8 cellular contexts compared by ENCODE assay signal in the genomic region with DNA sequence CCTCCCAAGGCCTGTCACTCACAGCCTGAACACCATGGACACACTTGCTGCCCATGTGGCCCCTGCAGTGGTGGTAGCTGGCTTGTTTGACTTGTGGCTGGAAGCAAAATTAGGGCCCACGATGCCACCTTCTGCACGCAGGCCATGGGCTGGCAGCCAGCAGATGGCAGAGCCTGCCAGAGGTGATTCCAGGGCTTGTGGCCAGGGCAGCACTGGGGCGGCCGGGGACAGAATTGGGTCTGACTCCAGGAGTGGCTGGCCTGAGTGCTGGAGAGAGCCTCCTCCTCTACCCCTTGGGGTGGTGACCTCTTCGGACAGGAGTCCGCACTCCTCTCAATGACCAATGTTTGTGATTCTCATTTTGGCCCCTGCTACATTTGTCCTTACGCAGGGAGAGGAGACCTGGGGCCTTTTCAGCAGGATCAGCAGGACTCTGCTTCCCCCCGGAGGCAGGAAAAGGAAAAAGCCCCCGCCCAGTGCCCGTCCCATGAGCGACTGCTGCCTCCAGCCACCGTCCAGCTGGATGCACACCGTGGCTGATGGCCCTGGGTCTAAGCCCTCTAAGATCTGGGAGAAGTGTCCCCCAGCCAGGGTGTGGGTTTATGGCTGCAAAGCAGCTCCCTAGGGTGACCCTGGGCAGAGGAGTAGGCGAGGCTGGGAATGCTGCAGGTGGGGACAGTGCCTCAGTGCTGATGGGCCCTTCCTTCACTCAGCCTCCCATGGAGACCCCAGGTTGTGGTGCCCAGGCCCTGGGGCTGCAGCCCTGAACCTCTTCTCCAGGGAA. TPM values are rescaled to one million over a fixed set of nuclear protein-coding genes. Genes with fewer than 3 reads are reported as not detected.
A peak's percentile ranks its signal among the peaks of the same experiment; 100 is the strongest.
DNase-seq lines count a peak whose midpoint lies in the region; ATAC-seq and TF ChIP-seq lines count a peak whose summit lies in the region.

No MANE protein-coding gene starts in this region.

- H3K36me3 ChIP-seq in BE2C: peaks cover 2% of the 10 kb centered on the region
- no peaks in the 10 kb centered on the region for H3K36me3 ChIP-seq in Panc1 (ENCODE audit: control insufficient read depth, insufficient read depth, low read length)

- no peaks in the 10 kb centered on the region for H3K27me3 Mint-ChIP-seq in chondrocyte (ENCODE audit: low read depth)

- H3K4me1 ChIP-seq in BE2C (peaks cover 50% of the 10 kb centered on the region), Panc1 (ENCODE audit: control insufficient read depth, insufficient read depth, low read length) (peaks cover 73% of the 10 kb centered on the region)

- H3K27me3 ChIP-seq in BE2C: no peaks in the 10 kb centered on the region
- no peaks in the 10 kb centered on the region for H3K27me3 ChIP-seq in Panc1 (ENCODE audit: control insufficient read depth, insufficient read depth, low read length)

- H3K9me3 ChIP-seq in BE2C: no peaks in the 10 kb centered on the region
- no peaks in the 10 kb centered on the region for H3K9me3 ChIP-seq in Panc1 (ENCODE audit: control insufficient read depth, insufficient read depth, low read depth, low read length)

- no peaks in the 10 kb centered on the region for H3K36me3 Mint-ChIP-seq in chondrocyte (ENCODE audit: low read depth)

- intact Hi-C loops in Panc1 (cut with micrococcal nuclease; ENCODE audit: unreplicated experiment): loop anchor here (2.0 kb wide), 1 partner anchor 51 kb away; no protein-coding TSS in a partner anchor

- POLR2A ChIA-PET in Panc1 (lab: Charles Lee): interaction anchor here (0.5 to 0.6 kb wide), 2 partner anchors 11 to 91 kb away, joined by 3 to 6 read pairs; no protein-coding TSS in a partner anchor

- BruUV-seq in Panc1 (replicated peaks; lab: Mats Ljungman, UMichigan): no TSS peak

- DNase-seq in BE2C (peak; percentile 81), GM13977 (ENCODE audit: low spot score) (no peak), Panc1 (ENCODE audit: low read depth, low spot score) (peak; percentile 68), chondrocyte (ENCODE audit: low spot score) (no peak), left lobe of liver (ENCODE audit: low spot score) (peak; percentile 95), substantia nigra (lab: John Stamatoyannopoulos, UW) (peak in 44 of 49 donors; percentile 33 to 87 (median 66)), NCI-H1048 (lab: John Stamatoyannopoulos, UW) (no peak)
- DNase-seq in stimulated activated CD4-positive, alpha-beta T cell treated with anti-CD3 and anti-CD28 coated beads, Interleukin-12 subunit alpha, Interleukin-12 subunit beta, amount 100 ng/mL, for 4 hours: no peak

- in situ Hi-C loops in GM13977 (cut with MboI; ENCODE audit: low pct_unique_long_range_greater_than_20kb, low sequenced_read_pairs, unreplicated experiment) (loop anchor here (25.0 kb wide), 2 partner anchors 191 to 391 kb away; no protein-coding TSS in a partner anchor), Panc1 (cut with HindIII; ENCODE audit: low pct_unique_long_range_greater_than_20kb, low sequenced_read_pairs) (no loop called here)

- ATAC-seq in Panc1 (peak; percentile 88), left lobe of liver (peak; percentile 67)

- peaks cover 78% of the 10 kb centered on the region for H3K4me1 Mint-ChIP-seq in chondrocyte (ENCODE audit: low read depth)

- H3K27ac ChIP-seq in Panc1 (ENCODE audit: low read length): peak overlapping the region; percentile 89
- H3K27ac ChIP-seq in substantia nigra (ENCODE audit: low read depth, low read length, poor library complexity, severe bottlenecking): peak overlapping the region; percentile 83

- H3K4me3 Mint-ChIP-seq in chondrocyte (ENCODE audit: unreplicated experiment): no peak overlapping the region

- H3K4me3 ChIP-seq in BE2C (ENCODE audit: low read depth, low read length) (no peak overlapping the region), Panc1 (ENCODE audit: low read depth in 2 of 2, low read length in 2 of 2) (no peak overlapping the region; a peak in 1 of 4 replicates)

- CTCF ChIA-PET in Panc1 (lab: Charles Lee): interaction anchor here (0.6 to 1.7 kb wide), 9 partner anchors 40 to 432 kb away, joined by 3 to 8 read pairs (median 4); a partner anchor contains a TSS

- TF ChIP-seq CTCF in BE2C (IDR thresholded peaks at IDR 0.05; ENCODE audit: low read depth, low read length) (peak; percentile 70), GM13977 (IDR thresholded peaks at IDR 0.05; ENCODE audit: extremely low read depth, insufficient read depth, missing control alignments) (peak; percentile 37), Panc1 (IDR thresholded peaks at IDR 0.05) (peak; percentile 96), chondrocyte (IDR thresholded peaks at IDR 0.05) (peak; percentile 90)

- H3K27ac Mint-ChIP-seq in chondrocyte (ENCODE audit: unreplicated experiment): peak overlapping the region; percentile 80

- H3K9me3 Mint-ChIP-seq in chondrocyte (ENCODE audit: low read depth): no peaks in the 10 kb centered on the region

RNA-seq across cellular contexts. Expression of a gene that starts 26.5 kb away (rescaled TPM):
- 42.2 TPM for polyA plus RNA-seq in BE2C (2012; ENCODE audit: insufficient read depth, insufficient read length, low read depth)
- total RNA-seq in Panc1 (2021; ENCODE audit: unreplicated experiment) (51.0 TPM), chondrocyte (27.3 to 29.8 TPM (median 28.7 TPM) in 3 replicates), left lobe of liver (20.4 TPM)
- polyA plus RNA-seq in Panc1 (2012; ENCODE audit: insufficient read length): 46.8 TPM

RNA-seq across cellular contexts. Expression of a gene that starts 54.5 kb away (rescaled TPM):
- polyA plus RNA-seq in BE2C (2012; ENCODE audit: insufficient read depth, insufficient read length, low read depth): 468 TPM
- 157 TPM for total RNA-seq in Panc1 (2021; ENCODE audit: unreplicated experiment)
- 344 TPM for polyA plus RNA-seq in Panc1 (2012; ENCODE audit: insufficient read length)
- 68.5 to 241 TPM (median 227 TPM) in 3 replicates for total RNA-seq in chondrocyte
- 162 TPM for total RNA-seq in left lobe of liver

Comparison
In these comparisons a context has a peak if more than half of its experiments do, and no peak if none do; other contexts are left out.
1. DNase-seq: peak in BE2C (single experiment), Panc1 (single experiment), left lobe of liver (single experiment) and substantia nigra (44 of 49); none in GM13977 (single experiment), chondrocyte (single experiment), NCI-H1048 (single experiment) and stimulated activated CD4-positive, alpha-beta T cell treated with anti-CD3 and anti-CD28 coated beads, Interleukin-12 subunit alpha, Interleukin-12 subunit beta, amount 100 ng/mL, for 4 hours (single experiment).
2. CTCF ChIP-seq: peak in every context shown above with its lines; median percentile 96 in Panc1; 90 in chondrocyte; 70 in BE2C; 37 in GM13977.